ENCODE assay signal across 1 cellular context in the genomic region with DNA sequence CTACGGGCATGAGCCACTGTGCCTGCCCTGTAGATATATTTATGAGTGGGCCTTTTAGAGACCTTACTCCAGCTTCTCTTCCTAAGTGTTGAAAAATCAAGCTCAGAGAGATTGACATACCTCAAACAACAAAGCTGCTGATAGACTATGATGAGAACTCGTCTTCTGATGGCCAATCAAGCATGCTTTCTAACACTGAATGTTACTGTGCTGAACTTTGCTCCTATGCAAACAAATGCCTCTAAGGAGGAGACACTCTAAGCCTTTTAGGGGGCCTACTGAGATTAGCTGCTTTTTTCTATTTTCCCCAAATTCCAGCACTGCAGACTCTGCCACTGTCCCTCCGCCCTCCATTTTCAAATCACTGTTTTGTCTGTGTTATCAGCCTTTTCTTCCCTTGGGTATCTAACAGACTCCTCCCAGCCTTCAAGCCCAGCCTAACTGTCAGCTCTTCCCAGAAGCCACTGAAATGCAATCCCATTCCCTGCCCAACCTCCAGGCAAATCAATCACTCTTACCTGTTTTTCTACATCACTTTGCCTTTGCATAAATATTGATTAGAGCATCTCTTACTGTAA.
TF ChIP-seq lines count a peak whose summit lies in the region.

No MANE protein-coding gene starts in this region.

TF ChIP-seq in WTC11, 78 proteins besides CTCF, POLR2A, EP300 and RAD21 (continued from another document):
- TF ChIP-seq, protein P1, sequence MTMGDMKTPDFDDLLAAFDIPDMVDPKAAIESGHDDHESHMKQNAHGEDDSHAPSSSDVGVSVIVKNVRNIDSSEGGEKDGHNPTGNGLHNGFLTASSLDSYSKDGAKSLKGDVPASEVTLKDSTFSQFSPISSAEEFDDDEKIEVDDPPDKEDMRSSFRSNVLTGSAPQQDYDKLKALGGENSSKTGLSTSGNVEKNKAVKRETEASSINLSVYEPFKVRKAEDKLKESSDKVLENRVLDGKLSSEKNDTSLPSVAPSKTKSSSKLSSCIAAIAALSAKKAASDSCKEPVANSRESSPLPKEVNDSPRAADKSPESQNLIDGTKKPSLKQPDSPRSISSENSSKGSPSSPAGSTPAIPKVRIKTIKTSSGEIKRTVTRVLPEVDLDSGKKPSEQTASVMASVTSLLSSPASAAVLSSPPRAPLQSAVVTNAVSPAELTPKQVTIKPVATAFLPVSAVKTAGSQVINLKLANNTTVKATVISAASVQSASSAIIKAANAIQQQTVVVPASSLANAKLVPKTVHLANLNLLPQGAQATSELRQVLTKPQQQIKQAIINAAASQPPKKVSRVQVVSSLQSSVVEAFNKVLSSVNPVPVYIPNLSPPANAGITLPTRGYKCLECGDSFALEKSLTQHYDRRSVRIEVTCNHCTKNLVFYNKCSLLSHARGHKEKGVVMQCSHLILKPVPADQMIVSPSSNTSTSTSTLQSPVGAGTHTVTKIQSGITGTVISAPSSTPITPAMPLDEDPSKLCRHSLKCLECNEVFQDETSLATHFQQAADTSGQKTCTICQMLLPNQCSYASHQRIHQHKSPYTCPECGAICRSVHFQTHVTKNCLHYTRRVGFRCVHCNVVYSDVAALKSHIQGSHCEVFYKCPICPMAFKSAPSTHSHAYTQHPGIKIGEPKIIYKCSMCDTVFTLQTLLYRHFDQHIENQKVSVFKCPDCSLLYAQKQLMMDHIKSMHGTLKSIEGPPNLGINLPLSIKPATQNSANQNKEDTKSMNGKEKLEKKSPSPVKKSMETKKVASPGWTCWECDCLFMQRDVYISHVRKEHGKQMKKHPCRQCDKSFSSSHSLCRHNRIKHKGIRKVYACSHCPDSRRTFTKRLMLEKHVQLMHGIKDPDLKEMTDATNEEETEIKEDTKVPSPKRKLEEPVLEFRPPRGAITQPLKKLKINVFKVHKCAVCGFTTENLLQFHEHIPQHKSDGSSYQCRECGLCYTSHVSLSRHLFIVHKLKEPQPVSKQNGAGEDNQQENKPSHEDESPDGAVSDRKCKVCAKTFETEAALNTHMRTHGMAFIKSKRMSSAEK (CRISPR knock-in tag; IDR thresholded peaks at IDR 0.05; ENCODE audit: borderline replicate concordance) = no peak
- TF ChIP-seq, protein P2, sequence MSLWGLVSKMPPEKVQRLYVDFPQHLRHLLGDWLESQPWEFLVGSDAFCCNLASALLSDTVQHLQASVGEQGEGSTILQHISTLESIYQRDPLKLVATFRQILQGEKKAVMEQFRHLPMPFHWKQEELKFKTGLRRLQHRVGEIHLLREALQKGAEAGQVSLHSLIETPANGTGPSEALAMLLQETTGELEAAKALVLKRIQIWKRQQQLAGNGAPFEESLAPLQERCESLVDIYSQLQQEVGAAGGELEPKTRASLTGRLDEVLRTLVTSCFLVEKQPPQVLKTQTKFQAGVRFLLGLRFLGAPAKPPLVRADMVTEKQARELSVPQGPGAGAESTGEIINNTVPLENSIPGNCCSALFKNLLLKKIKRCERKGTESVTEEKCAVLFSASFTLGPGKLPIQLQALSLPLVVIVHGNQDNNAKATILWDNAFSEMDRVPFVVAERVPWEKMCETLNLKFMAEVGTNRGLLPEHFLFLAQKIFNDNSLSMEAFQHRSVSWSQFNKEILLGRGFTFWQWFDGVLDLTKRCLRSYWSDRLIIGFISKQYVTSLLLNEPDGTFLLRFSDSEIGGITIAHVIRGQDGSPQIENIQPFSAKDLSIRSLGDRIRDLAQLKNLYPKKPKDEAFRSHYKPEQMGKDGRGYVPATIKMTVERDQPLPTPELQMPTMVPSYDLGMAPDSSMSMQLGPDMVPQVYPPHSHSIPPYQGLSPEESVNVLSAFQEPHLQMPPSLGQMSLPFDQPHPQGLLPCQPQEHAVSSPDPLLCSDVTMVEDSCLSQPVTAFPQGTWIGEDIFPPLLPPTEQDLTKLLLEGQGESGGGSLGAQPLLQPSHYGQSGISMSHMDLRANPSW (CRISPR knock-in tag; conservative IDR thresholded peaks at IDR 0.05; ENCODE audit: low read depth) = no peak
- TF ChIP-seq JAZF1 (CRISPR knock-in tag; IDR thresholded peaks at IDR 0.05) (no peak), JUN (CRISPR knock-in tag; IDR thresholded peaks at IDR 0.05) (no peak), PRRX2 (CRISPR knock-in tag; IDR thresholded peaks at IDR 0.05) (no peak), SP1 (CRISPR knock-in tag; conservative IDR thresholded peaks at IDR 0.05) (no peak)
- TF ChIP-seq, protein P3, sequence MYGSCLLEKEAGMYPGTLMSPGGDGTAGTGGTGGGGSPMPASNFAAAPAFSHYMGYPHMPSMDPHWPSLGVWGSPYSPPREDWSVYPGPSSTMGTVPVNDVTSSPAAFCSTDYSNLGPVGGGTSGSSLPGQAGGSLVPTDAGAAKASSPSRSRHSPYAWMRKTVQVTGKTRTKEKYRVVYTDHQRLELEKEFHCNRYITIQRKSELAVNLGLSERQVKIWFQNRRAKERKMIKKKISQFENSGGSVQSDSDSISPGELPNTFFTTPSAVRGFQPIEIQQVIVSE (CRISPR knock-in tag; IDR thresholded peaks at IDR 0.05; ENCODE audit: borderline replicate concordance) = no peak
- TF ChIP-seq, protein P4, sequence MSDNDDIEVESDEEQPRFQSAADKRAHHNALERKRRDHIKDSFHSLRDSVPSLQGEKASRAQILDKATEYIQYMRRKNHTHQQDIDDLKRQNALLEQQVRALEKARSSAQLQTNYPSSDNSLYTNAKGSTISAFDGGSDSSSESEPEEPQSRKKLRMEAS (CRISPR knock-in tag; IDR thresholded peaks at IDR 0.05) = no peak
